22 cellular contexts compared by ENCODE assay signal in the genomic region with DNA sequence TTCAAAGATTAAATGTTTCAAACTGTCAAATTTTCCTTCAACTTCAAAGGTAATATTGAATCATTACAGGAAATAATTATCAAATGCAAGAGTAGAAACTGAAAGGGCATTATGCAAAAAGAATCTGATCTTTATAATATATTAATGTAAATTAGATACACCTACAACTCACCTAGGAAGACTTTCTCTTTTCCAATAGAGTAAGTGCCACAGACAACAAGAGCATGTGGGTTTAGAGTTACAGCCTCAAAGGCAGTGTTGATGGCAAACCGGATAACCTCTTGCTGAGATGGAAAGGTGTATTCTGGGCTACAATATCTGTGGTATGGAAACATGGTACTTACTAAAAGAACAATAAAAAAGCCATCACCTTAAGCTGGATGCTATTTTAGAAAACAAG.
"Had no signal": no experiment of that assay in that cellular context is flagged by ENCODE, and none has a peak within 500 bp of the region (broad histone marks: within the 10 kb centered on the region; RNA-seq: fewer than 3 reads in every experiment).

No MANE protein-coding gene starts in this region.

- H3K4me1 ChIP-seq: pancreas, testis, tibial nerve, upper lobe of right lung, vagina had no signal

- H3K9me3 ChIP-seq: esophagus muscularis mucosa, gastrocnemius medialis, pancreas, testis, tibial nerve, upper lobe of right lung, vagina had no signal

- FAIRE-seq: keratinocyte had no signal

- H3K27ac ChIP-seq: epithelial cell of prostate, esophagus muscularis mucosa, pancreas, testis, tibial nerve, upper lobe of right lung, vagina had no signal

- H3K36me3 ChIP-seq: pancreas had no signal

- H3K4me3 ChIP-seq: esophagus muscularis mucosa, gastrocnemius medialis, lung, pancreas, smooth muscle cell, testis, tibial nerve, upper lobe of right lung, vagina had no signal

- H3K27me3 ChIP-seq: esophagus muscularis mucosa, gastrocnemius medialis, pancreas, testis, tibial nerve, upper lobe of right lung, vagina had no signal

- ATAC-seq: effector memory CD8-positive, alpha-beta T cell; gastrocnemius medialis; left cardiac atrium; left ventricle myocardium superior; natural killer cell treated with Interleukin-12 subunit alpha and Interleukin-12 subunit beta and Interleukin-15 and Interleukin-18, amount 100 ng/mL, for 72 hours; pancreas; right cardiac atrium; upper lobe of right lung had no signal

- DNase-seq: effector memory CD8-positive, alpha-beta T cell; gastrocnemius medialis; immature natural killer cell; left cardiac atrium; left ventricle myocardium superior; mesenchymal stem cell; midbrain; occipital lobe; pancreas; right cardiac atrium; stimulated activated CD4-positive, alpha-beta T cell treated with anti-CD3 and anti-CD28 coated beads, Interleukin-2, amount 100 ng/mL, for 48 hours; stimulated activated naive CD4-positive, alpha-beta T cell treated with Interleukin-2 at 50 U/mL for 16 hours; testis; upper lobe of right lung had no signal
